ENCODE assay signal across 15 cellular contexts in genomic region chr16:57113042-57113453, GRCh38. TPM values are rescaled to one million over a fixed set of nuclear protein-coding genes. Genes with fewer than 3 reads are reported as not detected.
DNase-seq lines count a peak whose midpoint lies in the region; ATAC-seq lines count a peak whose summit lies in the region.
"Had no signal": no experiment of that assay in that cellular context is flagged by ENCODE, and none has a peak within 500 bp of the region (broad histone marks: within the 10 kb centered on the region; RNA-seq: fewer than 3 reads in every experiment).

No MANE protein-coding gene starts in this region.

- no peaks in the 10 kb centered on the region for H3K36me3 Mint-ChIP-seq in activated CD8-positive, alpha-beta memory T cell treated with anti-CD3 and anti-CD28 coated beads, Interleukin-2, amount 10 ng/mL, durations not matched to agents 7 days and 5 days
- H3K36me3 Mint-ChIP-seq in activated T-helper 17 cell treated with anti-CD3 and anti-CD28 coated beads, Interleukin-2, amount 50 U/mL, for 72 hours (ENCODE audit: low read depth): no peaks in the 10 kb centered on the region

- ATAC-seq in activated CD8-positive, alpha-beta memory T cell treated with anti-CD3 and anti-CD28 coated beads, Interleukin-2, amount 10 ng/mL, durations not matched to agents 7 days and 5 days: no peak
- peak; percentile 84 for ATAC-seq in activated T-helper 17 cell treated with anti-CD3 and anti-CD28 coated beads, Interleukin-2, amount 50 U/mL, for 72 hours (replicated peaks)
- ATAC-seq in GM18867 (IDR thresholded peaks at IDR 0.05; ENCODE audit: unreplicated experiment): no peak
- ATAC-seq: A549; activated CD4-positive, CD25-positive, alpha-beta regulatory T cell treated with anti-CD3 and anti-CD28 coated beads, Interleukin-2, amount 50 U/mL, for 24 hours; sciatic nerve had no signal

- CTCF ChIA-PET in activated CD8-positive, alpha-beta memory T cell treated with anti-CD3 and anti-CD28 coated beads, Interleukin-2, amount 10 ng/mL, durations not matched to agents 7 days and 5 days (lab: Charles Lee): interaction anchor here (1.1 kb wide), 1 partner anchor 28 kb away, joined by 4 read pairs; no protein-coding TSS in a partner anchor

- no peak overlapping the region for H3K4me3 Mint-ChIP-seq in activated CD8-positive, alpha-beta memory T cell treated with anti-CD3 and anti-CD28 coated beads, Interleukin-2, amount 10 ng/mL, durations not matched to agents 7 days and 5 days
- H3K4me3 Mint-ChIP-seq in activated T-helper 17 cell treated with anti-CD3 and anti-CD28 coated beads, Interleukin-2, amount 50 U/mL, for 72 hours: peak overlapping the region; percentile 28

- peaks cover 7% of the 10 kb centered on the region for H3K4me1 Mint-ChIP-seq in activated CD8-positive, alpha-beta memory T cell treated with anti-CD3 and anti-CD28 coated beads, Interleukin-2, amount 10 ng/mL, durations not matched to agents 7 days and 5 days
- no peaks in the 10 kb centered on the region for H3K4me1 Mint-ChIP-seq in activated T-helper 17 cell treated with anti-CD3 and anti-CD28 coated beads, Interleukin-2, amount 50 U/mL, for 72 hours

- peak overlapping the region; percentile 99 for H3K27ac ChIP-seq in temporal lobe (ENCODE audit: low read depth, low read length)
- H3K27ac ChIP-seq: A549, SJCRH30 had no signal

- no peaks in the 10 kb centered on the region for H3K9me3 Mint-ChIP-seq in activated CD8-positive, alpha-beta memory T cell treated with anti-CD3 and anti-CD28 coated beads, Interleukin-2, amount 10 ng/mL, durations not matched to agents 7 days and 5 days (ENCODE audit: low read depth)
- H3K9me3 Mint-ChIP-seq in activated T-helper 17 cell treated with anti-CD3 and anti-CD28 coated beads, Interleukin-2, amount 50 U/mL, for 72 hours: no peaks in the 10 kb centered on the region

- peak overlapping the region; percentile 24 for H3K27ac Mint-ChIP-seq in activated CD8-positive, alpha-beta memory T cell treated with anti-CD3 and anti-CD28 coated beads, Interleukin-2, amount 10 ng/mL, durations not matched to agents 7 days and 5 days
- H3K27ac Mint-ChIP-seq in activated T-helper 17 cell treated with anti-CD3 and anti-CD28 coated beads, Interleukin-2, amount 50 U/mL, for 72 hours: peak overlapping the region; percentile 59

- DNase-seq in activated CD8-positive, alpha-beta memory T cell treated with anti-CD3 and anti-CD28 coated beads, Interleukin-2, amount 10 ng/mL, durations not matched to agents 7 days and 5 days: no peak
- DNase-seq in activated CD8-positive, alpha-beta memory T cell treated with anti-CD3 and anti-CD28 coated beads, Interleukin-2, amount 50 U/mL, for 4 hours: no peak
- DNase-seq in hepatic stellate cell (ENCODE audit: low spot score) (peak; percentile 65), iPS-NIHi7 (ENCODE audit: extremely low spot score) (no peak)
- DNase-seq in stimulated activated CD4-positive, alpha-beta T cell treated with anti-CD3 and anti-CD28 coated beads, Interleukin-2, amount 100 ng/mL, for 48 hours: no peak
- DNase-seq: activated effector memory CD4-positive, alpha-beta T cell treated with Interleukin-2 at 50 U/mL for 16 hours; dermis blood vessel endothelial cell; heart right ventricle; SJCRH30 had no signal

- peaks cover 5% of the 10 kb centered on the region for H3K27me3 Mint-ChIP-seq in activated CD8-positive, alpha-beta memory T cell treated with anti-CD3 and anti-CD28 coated beads, Interleukin-2, amount 10 ng/mL, durations not matched to agents 7 days and 5 days
- no peaks in the 10 kb centered on the region for H3K27me3 Mint-ChIP-seq in activated T-helper 17 cell treated with anti-CD3 and anti-CD28 coated beads, Interleukin-2, amount 50 U/mL, for 72 hours

RNA-seq across cellular contexts. Expression of gene CPNE2, which starts 20.7 kb away (rescaled TPM):
- 1 to 10 TPM; 3.2 to 9.6 TPM for total RNA-seq in activated CD8-positive, alpha-beta memory T cell treated with anti-CD3 and anti-CD28 coated beads, Interleukin-2, amount 10 ng/mL, durations not matched to agents 7 days and 5 days
- total RNA-seq in activated T-helper 17 cell treated with anti-CD3 and anti-CD28 coated beads, Interleukin-2, amount 50 U/mL, for 72 hours: 1 to 10 TPM; 3.8 to 4.4 TPM
- total RNA-seq in temporal lobe: 42.5 TPM
